Comparison of ENCODE assay signal across 9 cellular contexts in genomic region chr4:170853422-170854021, GRCh38.
DNase-seq lines count a peak whose midpoint lies in the region; ATAC-seq and TF ChIP-seq lines count a peak whose summit lies in the region.
"Had no signal": no experiment of that assay in that cellular context is flagged by ENCODE, and none has a peak within 500 bp of the region (broad histone marks: within the 10 kb centered on the region; RNA-seq: fewer than 3 reads in every experiment).

No MANE protein-coding gene starts in this region.

- H3K27ac Mint-ChIP-seq in nephron = no peak overlapping the region
- H3K27ac Mint-ChIP-seq: activated naive CD4-positive, alpha-beta T cell treated with anti-CD3 and anti-CD28 coated beads, Interleukin-2, amount 50 U/mL, for 72 hours had no signal

- peaks cover 3% of the 10 kb centered on the region for H3K27me3 Mint-ChIP-seq in nephron (ENCODE audit: low read depth)

- H3K4me1 ChIP-seq in DOHH2 (ENCODE audit: control insufficient read depth, low read length) (no peaks in the 10 kb centered on the region), OCI-LY1 (ENCODE audit: insufficient read depth, low read length, severe bottlenecking) (no peaks in the 10 kb centered on the region)

- H3K4me1 Mint-ChIP-seq in nephron = no peaks in the 10 kb centered on the region

- no peak overlapping the region for H3K27ac ChIP-seq in DOHH2 (ENCODE audit: low read depth, low read length)
- H3K27ac ChIP-seq in OCI-LY1 (ENCODE audit: low read depth, low read length, poor library complexity, severe bottlenecking) = no peak overlapping the region

- no peak overlapping the region for H3K4me3 ChIP-seq in DOHH2 (ENCODE audit: low read length)
- H3K4me3 ChIP-seq in OCI-LY1 (ENCODE audit: low read depth, low read length, poor library complexity, severe bottlenecking) = no peak overlapping the region

- H3K36me3 ChIP-seq in DOHH2 (ENCODE audit: control insufficient read depth, low read length) = no peaks in the 10 kb centered on the region
- no peaks in the 10 kb centered on the region for H3K36me3 ChIP-seq in OCI-LY1 (ENCODE audit: insufficient read depth, low read length)

- peak; percentile 75 for ATAC-seq in GM19035 (IDR thresholded peaks at IDR 0.05; ENCODE audit: unreplicated experiment)
- ATAC-seq in HG03095 (IDR thresholded peaks at IDR 0.05; ENCODE audit: unreplicated experiment) = peak; percentile 84
- ATAC-seq: activated naive CD4-positive, alpha-beta T cell treated with anti-CD3 and anti-CD28 coated beads, Interleukin-2, amount 50 U/mL, for 72 hours had no signal

- H3K9me3 ChIP-seq in DOHH2 (ENCODE audit: control insufficient read depth, insufficient read depth, low read length) = no peaks in the 10 kb centered on the region
- H3K9me3 ChIP-seq in OCI-LY1 (ENCODE audit: low read length) = no peaks in the 10 kb centered on the region

- H3F3A ChIP-seq in DOHH2 (ENCODE audit: control insufficient read depth, insufficient read depth) (no peaks in the 10 kb centered on the region), OCI-LY1 (ENCODE audit: insufficient read depth, low read length) (no peaks in the 10 kb centered on the region)

- no peaks in the 10 kb centered on the region for H3K36me3 Mint-ChIP-seq in nephron (ENCODE audit: low read depth)
- H3K36me3 Mint-ChIP-seq: activated naive CD4-positive, alpha-beta T cell treated with anti-CD3 and anti-CD28 coated beads, Interleukin-2, amount 50 U/mL, for 72 hours had no signal

- H3K9me2 ChIP-seq in DOHH2 (replicated peaks; ENCODE audit: control insufficient read depth, low read length) (no peaks in the 10 kb centered on the region), OCI-LY1 (ENCODE audit: low read depth, low read length) (no peaks in the 10 kb centered on the region)

- H3K9ac ChIP-seq in OCI-LY1 (ENCODE audit: low read length) = no peak overlapping the region

- no peak overlapping the region for H3K4me3 Mint-ChIP-seq in nephron

- TF ChIP-seq CTCF in DOHH2 (IDR thresholded peaks at IDR 0.05; ENCODE audit: low read depth, low read length, poor library complexity, severe bottlenecking) (peak; percentile 93), OCI-LY1 (IDR thresholded peaks at IDR 0.05; ENCODE audit: low read length) (peak; percentile 88), nephron (IDR thresholded peaks at IDR 0.05; ENCODE audit: unreplicated experiment in 3 of 3) (peak; percentile 68 to 79 (median 72))

- H3K4me2 ChIP-seq in DOHH2 (ENCODE audit: low read length) (no peak overlapping the region), OCI-LY1 (ENCODE audit: low read length) (no peak overlapping the region)

- H4K20me1 ChIP-seq in DOHH2 (ENCODE audit: control insufficient read depth, insufficient read depth, low read depth, low read length) (no peaks in the 10 kb centered on the region), OCI-LY1 (ENCODE audit: insufficient read depth, low read length) (no peaks in the 10 kb centered on the region)

- H3K9me3 Mint-ChIP-seq in nephron = no peaks in the 10 kb centered on the region

- H3K27me3 ChIP-seq in DOHH2 (ENCODE audit: control insufficient read depth, low read length) (no peaks in the 10 kb centered on the region), OCI-LY1 (ENCODE audit: insufficient read depth, low read length) (no peaks in the 10 kb centered on the region)

- H3K79me2 ChIP-seq in DOHH2 (ENCODE audit: control insufficient read depth, low read length) = no peaks in the 10 kb centered on the region
- no peaks in the 10 kb centered on the region for H3K79me2 ChIP-seq in OCI-LY1 (ENCODE audit: insufficient read depth, low read length)

- H2AFZ ChIP-seq in OCI-LY1 (ENCODE audit: low read length) = no peak overlapping the region

- DNase-seq in ecto neural progenitor cell (ENCODE audit: low spot score) (peak; percentile 68), 8988T (no peak), DMS114 treated with DMSO at 0.1 percent for 48 hours (lab: John Stamatoyannopoulos, UW; ENCODE audit: unreplicated experiment) (no peak)
